28 cellular contexts compared by ENCODE assay signal in genomic region chr5:178442361-178443256, GRCh38.
DNase-seq lines count a peak whose midpoint lies in the region; ATAC-seq, FAIRE-seq and TF ChIP-seq lines count a peak whose summit lies in the region.
"Had no signal": no experiment of that assay in that cellular context is flagged by ENCODE, and none has a peak within 500 bp of the region (broad histone marks: within the 10 kb centered on the region; RNA-seq: fewer than 3 reads in every experiment).

No MANE protein-coding gene starts in this region.

- no peaks in the 10 kb centered on the region for H3K36me3 ChIP-seq in gastroesophageal sphincter
- no peaks in the 10 kb centered on the region for H3K36me3 ChIP-seq in vagina
- H3K36me3 ChIP-seq: HAP-1, heart right ventricle, neutrophil, upper lobe of left lung had no signal

- TF ChIP-seq CTCF in A549 (IDR thresholded peaks at IDR 0.05) (no peak), CD14-positive monocyte (IDR thresholded peaks at IDR 0.05) (no peak), glutamatergic neuron (IDR thresholded peaks at IDR 0.05; ENCODE audit: partially characterized antibody, unreplicated experiment) (no peak), osteocyte (IDR thresholded peaks at IDR 0.05) (no peak), gastroesophageal sphincter (IDR thresholded peaks at IDR 0.05) (no peak), vagina (IDR thresholded peaks at IDR 0.05) (no peak)

- H3K27ac Mint-ChIP-seq in CD14-positive monocyte (peak overlapping the region in 1 of 7 donors; percentile 1), glutamatergic neuron (ENCODE audit: unreplicated experiment) (peak overlapping the region; percentile 73), osteocyte (ENCODE audit: unreplicated experiment) (no peak overlapping the region)
- H3K27ac Mint-ChIP-seq: activated CD4-positive, alpha-beta memory T cell treated with anti-CD3 and anti-CD28 coated beads for 36 hours; CD8-positive, alpha-beta T cell; IgD-negative memory B cell; immature natural killer cell; WTC11 had no signal

- H3K27ac ChIP-seq in A549 (no peak overlapping the region), gastroesophageal sphincter (no peak overlapping the region), vagina (no peak overlapping the region)
- H3K27ac ChIP-seq: epithelial cell of prostate, heart right ventricle, neutrophil, RWPE1, upper lobe of left lung had no signal

- intact Hi-C loops in CD14-positive monocyte (cut with micrococcal nuclease) (no loop called here), vagina (cut with DNase I) (loop anchor here (10.0 kb wide), 1 partner anchor 1098 kb away; no protein-coding TSS in a partner anchor)

- ATAC-seq in A549: no peak
- no peak for ATAC-seq in gastroesophageal sphincter
- ATAC-seq: CD8-positive, alpha-beta T cell; heart right ventricle; mucosa of descending colon; WTC11 had no signal

- H3K9me3 ChIP-seq in A549 (peaks cover 4% of the 10 kb centered on the region; the same call in 2 of the 3 replicates), gastroesophageal sphincter (no peaks in the 10 kb centered on the region), vagina (no peaks in the 10 kb centered on the region)
- H3K9me3 ChIP-seq: HAP-1, MG63, mucosa of descending colon, neutrophil, upper lobe of left lung had no signal

- POLR2A ChIA-PET in A549 (lab: Yijun Ruan, JAX): no interaction called here

- H3K4me3 Mint-ChIP-seq in CD14-positive monocyte (peak overlapping the region in 1 of 2 donors; percentile 7), glutamatergic neuron (ENCODE audit: unreplicated experiment) (no peak overlapping the region), osteocyte (ENCODE audit: unreplicated experiment) (no peak overlapping the region)
- H3K4me3 Mint-ChIP-seq: activated CD4-positive, alpha-beta memory T cell treated with anti-CD3 and anti-CD28 coated beads for 36 hours; CD8-positive, alpha-beta T cell; immature natural killer cell; WTC11 had no signal

- no peak overlapping the region for H3K4me2 ChIP-seq in A549

- peaks cover 11% of the 10 kb centered on the region for H3K4me1 Mint-ChIP-seq in CD14-positive monocyte
- H3K4me1 Mint-ChIP-seq in glutamatergic neuron (ENCODE audit: low read depth, unreplicated experiment): peaks cover 17% of the 10 kb centered on the region
- H3K4me1 Mint-ChIP-seq in osteocyte (ENCODE audit: unreplicated experiment): no peaks in the 10 kb centered on the region
- H3K4me1 Mint-ChIP-seq: immature natural killer cell, WTC11 had no signal

- no peaks in the 10 kb centered on the region for H3K36me3 Mint-ChIP-seq in CD14-positive monocyte
- no peaks in the 10 kb centered on the region for H3K36me3 Mint-ChIP-seq in glutamatergic neuron (ENCODE audit: unreplicated experiment)
- no peaks in the 10 kb centered on the region for H3K36me3 Mint-ChIP-seq in osteocyte (ENCODE audit: unreplicated experiment)
- H3K36me3 Mint-ChIP-seq: activated CD4-positive, alpha-beta memory T cell treated with anti-CD3 and anti-CD28 coated beads for 36 hours; CD8-positive, alpha-beta T cell; IgD-negative memory B cell; immature natural killer cell; WTC11 had no signal

- no peak for TF ChIP-seq RAD21 in A549 (conservative IDR thresholded peaks at IDR 0.05 in 1 of 2, IDR thresholded peaks at IDR 0.05 in 1 of 2)

- FAIRE-seq in A549 (lab: Jason Lieb, UNC): no peak
- FAIRE-seq: astrocyte had no signal

- no peak for DNase-seq in A549 (ENCODE audit: low read depth in 1 of 2, low spot score in 1 of 2)
- DNase-seq in CD14-positive monocyte (ENCODE audit: low spot score): peak; percentile 26
- DNase-seq in glutamatergic neuron: no peak
- peak; percentile 77 for DNase-seq in osteocyte (ENCODE audit: extremely low spot score, unreplicated experiment)
- no peak for DNase-seq in vagina (ENCODE audit: extremely low spot score in 2 of 2)
- DNase-seq in NCI-H446 (lab: John Stamatoyannopoulos, UW): no peak
- DNase-seq: activated CD4-positive, alpha-beta memory T cell treated with anti-CD3 and anti-CD28 coated beads for 36 hours; activated naive CD4-positive, alpha-beta T cell treated with anti-CD3 and anti-CD28 coated beads, Interleukin-2, amount 50 U/mL, for 16 hours; activated T-cell treated with anti-CD3 and anti-CD28 coated beads, Interleukin-2, amount 50 U/mL, for 1 hour; CD8-positive, alpha-beta T cell; central memory CD4-positive, alpha-beta T cell; GDM1; heart right ventricle; immature natural killer cell; MG63; mucosa of descending colon; NCI-H1436; NCI-H526 treated with DMSO at 0.1 percent for 48 hours; stimulated activated CD4-positive, alpha-beta T cell treated with anti-CD3 and anti-CD28 coated beads, Interleukin-4, amount 100 ng/mL, for 24 hours; upper lobe of left lung had no signal

- WGBS in A549 (ENCODE audit: missing lambda C conversion rate): 56% methylated on average over 24 of the region's 24 CpGs
- WGBS in gastroesophageal sphincter (ENCODE audit: low coverage in 1 of 2), 2 donors: 85 to 90% methylated on average over 6 to 14 of the region's 24 CpGs

- H3K4me1 ChIP-seq in A549: no peaks in the 10 kb centered on the region
- no peaks in the 10 kb centered on the region for H3K4me1 ChIP-seq in gastroesophageal sphincter
- no peaks in the 10 kb centered on the region for H3K4me1 ChIP-seq in vagina
- H3K4me1 ChIP-seq: HAP-1, heart right ventricle, upper lobe of left lung had no signal

- CTCF ChIA-PET in A549 (lab: Yijun Ruan, JAX): interaction anchor here (0.6 kb wide), 1 partner anchor 81 kb away, joined by 3 read pairs; no protein-coding TSS in a partner anchor

- TF ChIP-seq EP300 in A549 (IDR thresholded peaks at IDR 0.05): no peak
- TF ChIP-seq EP300 in gastroesophageal sphincter (IDR thresholded peaks at IDR 0.05): no peak

- TF ChIP-seq POLR2A in A549 (IDR thresholded peaks at IDR 0.05; ENCODE audit: low read length) (no peak), gastroesophageal sphincter (IDR thresholded peaks at IDR 0.05) (no peak), vagina (IDR thresholded peaks at IDR 0.05) (no peak)

- H3K27me3 Mint-ChIP-seq in CD14-positive monocyte (ENCODE audit: low read depth in 3 of 3) (peaks cover 0 to 2% (median 0%) of the 10 kb centered on the region in 3 donors), glutamatergic neuron (ENCODE audit: unreplicated experiment) (no peaks in the 10 kb centered on the region), osteocyte (ENCODE audit: unreplicated experiment) (no peaks in the 10 kb centered on the region)

- H3K4me3 ChIP-seq in A549 (no peak overlapping the region), gastroesophageal sphincter (no peak overlapping the region), vagina (no peak overlapping the region)
- H3K4me3 ChIP-seq: HAP-1, heart right ventricle, MG63, mucosa of descending colon, upper lobe of left lung had no signal

- H3K27me3 ChIP-seq in gastroesophageal sphincter (no peaks in the 10 kb centered on the region), vagina (no peaks in the 10 kb centered on the region)
- H3K27me3 ChIP-seq: MG63, neutrophil, upper lobe of left lung had no signal

- peaks cover 0 to 6% (median 2%) of the 10 kb centered on the region in 7 donors for H3K9me3 Mint-ChIP-seq in CD14-positive monocyte
- peaks cover 2% of the 10 kb centered on the region for H3K9me3 Mint-ChIP-seq in glutamatergic neuron (ENCODE audit: unreplicated experiment)
- H3K9me3 Mint-ChIP-seq in osteocyte (ENCODE audit: unreplicated experiment): peaks cover 9% of the 10 kb centered on the region
- H3K9me3 Mint-ChIP-seq: activated CD4-positive, alpha-beta memory T cell treated with anti-CD3 and anti-CD28 coated beads for 36 hours; CD8-positive, alpha-beta T cell; immature natural killer cell; WTC11 had no signal

TF ChIP-seq in A549, 52 proteins besides CTCF, POLR2A, EP300 and RAD21:
- TF ChIP-seq RCOR1 (IDR thresholded peaks at IDR 0.05; ENCODE audit: low read depth, low read length) (no peak), MAFK (IDR thresholded peaks at IDR 0.05; ENCODE audit: partially characterized antibody) (peak; percentile 32)

Comparison
In these comparisons a context has a peak if more than half of its experiments do, and no peak if none do; other contexts are left out.
1. DNase-seq: peak in CD14-positive monocyte (single experiment) and osteocyte (single experiment); none in A549 (0 of 2), glutamatergic neuron (single experiment), vagina (0 of 2) and NCI-H446 (0 of 2).